In genomic region chr6:1547785-1548184, GRCh38 we compare ENCODE assay signal across 1 cellular context.
TF ChIP-seq lines count a peak whose summit lies in the region.

No MANE protein-coding gene starts in this region.

TF ChIP-seq in HepG2, 621 proteins besides CTCF, POLR2A, EP300 and RAD21 (continued from another document):
- TF ChIP-seq CSRNP2 (CRISPR knock-in tag; conservative IDR thresholded peaks at IDR 0.05; ENCODE audit: low read depth) = no peak
